7 cellular contexts compared by ENCODE assay signal in the genomic region with DNA sequence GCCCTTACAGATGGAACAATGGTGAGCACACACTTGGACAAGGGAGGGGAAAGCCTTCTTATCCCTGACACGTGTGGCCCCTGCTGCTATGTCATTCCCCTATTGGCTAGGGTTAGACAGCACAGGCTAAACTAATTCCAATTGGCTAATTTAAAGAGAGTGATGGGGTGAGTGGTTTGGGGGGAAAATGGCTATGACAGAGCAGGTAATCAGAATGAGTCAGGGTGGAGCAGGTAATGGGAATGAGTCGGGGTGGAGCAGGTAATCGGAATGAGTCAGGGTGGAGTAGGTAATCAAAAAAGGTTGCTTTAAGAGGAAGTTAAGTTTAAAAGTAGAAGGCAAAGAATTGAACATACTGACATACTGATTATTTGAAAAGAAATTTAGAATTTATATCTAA.
A peak's percentile ranks its signal among the peaks of the same experiment; 100 is the strongest.
DNase-seq lines count a peak whose midpoint lies in the region; ATAC-seq, FAIRE-seq and TF ChIP-seq lines count a peak whose summit lies in the region.
"Not testable (repeated sequence)": the region's sequence is repeated elsewhere in the genome, so short reads cannot be mapped to it uniquely, and the experiment has no call there.

No MANE protein-coding gene starts in this region.

- H3K27me3 ChIP-seq in MG63; astrocyte (ENCODE audit: insufficient read depth, low read length); trophoblast cell (ENCODE audit: insufficient read depth, low read length): not testable (repeated sequence)

- peaks cover 21% of the 10 kb centered on the region for H3K4me1 Mint-ChIP-seq in activated CD8-positive, alpha-beta T cell treated with anti-CD3 and anti-CD28 coated beads for 36 hours (ENCODE audit: low read depth)
- peaks cover 16% of the 10 kb centered on the region for H3K4me1 Mint-ChIP-seq in astrocyte (ENCODE audit: low read depth, unreplicated experiment)

- not testable (repeated sequence) for FAIRE-seq in astrocyte (lab: Jason Lieb, UNC)

- not testable (repeated sequence) for H3K4me1 ChIP-seq in astrocyte (ENCODE audit: insufficient read depth, low read length); trophoblast cell (ENCODE audit: control insufficient read depth in 1 of 2, insufficient read depth in 2 of 2, low read length in 2 of 2)

- no CpG with 5 or more reads among the region's 3 CpGs for WGBS in trophoblast cell (ENCODE audit: extremely low coverage, insufficient coverage, insufficient read length)

- H3K4me3 ChIP-seq in MG63, result peak overlapping the region; percentile 25; the same call in 1 of the 2 replicates
- not testable (repeated sequence) for H3K4me3 ChIP-seq in astrocyte (ENCODE audit: insufficient read depth, low read depth, low read length); epithelial cell of esophagus (ENCODE audit: low read length); trophoblast cell (ENCODE audit: low read depth, low read length)

- not testable (repeated sequence) for H4K91ac ChIP-seq in trophoblast cell (ENCODE audit: low read depth, low read length)

- not testable (repeated sequence) for H2BK5ac ChIP-seq in trophoblast cell (ENCODE audit: low read depth, low read length, poor library complexity)

- H3K23ac ChIP-seq in trophoblast cell (ENCODE audit: low read length), result not testable (repeated sequence)

- intact Hi-C loops in activated CD8-positive, alpha-beta T cell treated with anti-CD3 and anti-CD28 coated beads for 36 hours (cut with micrococcal nuclease), result not testable (repeated sequence)

- H3K4me2 ChIP-seq in astrocyte (ENCODE audit: low read length), result peak overlapping the region; percentile 78
- H3K4me2 ChIP-seq in trophoblast cell (ENCODE audit: low read length), result peak overlapping the region; percentile 38

- not testable (repeated sequence) for H4K20me1 ChIP-seq in astrocyte (ENCODE audit: insufficient read depth, low read length)

- H3K9me3 Mint-ChIP-seq in activated CD8-positive, alpha-beta T cell treated with anti-CD3 and anti-CD28 coated beads for 36 hours; astrocyte (ENCODE audit: unreplicated experiment): not testable (repeated sequence)

- not testable (repeated sequence) for H2AK5ac ChIP-seq in trophoblast cell (ENCODE audit: low read length)

- not testable (repeated sequence) for H3K79me1 ChIP-seq in trophoblast cell (ENCODE audit: low read length)

- peak overlapping the region; percentile 39 for H2AFZ ChIP-seq in astrocyte (ENCODE audit: low read depth, low read length)
- H2AFZ ChIP-seq in trophoblast cell (ENCODE audit: insufficient read depth, low read length, poor library complexity), result not testable (repeated sequence)

- H3K9ac ChIP-seq in astrocyte (ENCODE audit: low read length); trophoblast cell (ENCODE audit: low read length): not testable (repeated sequence)

- not testable (repeated sequence) for H2BK12ac ChIP-seq in trophoblast cell (ENCODE audit: low read length)

- H3K14ac ChIP-seq in trophoblast cell (ENCODE audit: low read length), result not testable (repeated sequence)

- not testable (repeated sequence) for H3K79me2 ChIP-seq in astrocyte (ENCODE audit: insufficient read depth, low read length); trophoblast cell (ENCODE audit: control insufficient read depth, insufficient read depth, low read length, poor library complexity)

- TF ChIP-seq CTCF in activated CD8-positive, alpha-beta T cell treated with anti-CD3 and anti-CD28 coated beads for 36 hours (IDR thresholded peaks at IDR 0.05); astrocyte (IDR thresholded peaks at IDR 0.05; ENCODE audit: insufficient read depth, low read depth, low read length); epithelial cell of esophagus (IDR thresholded peaks at IDR 0.05; ENCODE audit: insufficient read depth, low read depth, low read length, missing control alignments): not testable (repeated sequence)

- H4K8ac ChIP-seq in trophoblast cell (ENCODE audit: low read depth, low read length), result not testable (repeated sequence)

- not testable (repeated sequence) for H3K36me3 Mint-ChIP-seq in activated CD8-positive, alpha-beta T cell treated with anti-CD3 and anti-CD28 coated beads for 36 hours (ENCODE audit: low read depth); astrocyte (ENCODE audit: low read depth, unreplicated experiment)

- H3K9me3 ChIP-seq in MG63; astrocyte (ENCODE audit: insufficient read depth, low read depth, low read length); trophoblast cell (ENCODE audit: insufficient read depth, low read depth, low read length): not testable (repeated sequence)

- H3K18ac ChIP-seq in trophoblast cell (ENCODE audit: low read length), result not testable (repeated sequence)

- H3K36me3 ChIP-seq in MG63; astrocyte (ENCODE audit: insufficient read depth, low read length); trophoblast cell (ENCODE audit: control insufficient read depth in 1 of 2, insufficient read depth in 2 of 2, low read length in 2 of 2): not testable (repeated sequence)

- H3K4me3 Mint-ChIP-seq in activated CD8-positive, alpha-beta T cell treated with anti-CD3 and anti-CD28 coated beads for 36 hours, result not testable (repeated sequence)
- peak overlapping the region; percentile 3 for H3K4me3 Mint-ChIP-seq in astrocyte (ENCODE audit: unreplicated experiment)

- not testable (repeated sequence) for H2BK120ac ChIP-seq in trophoblast cell (ENCODE audit: insufficient read depth, low read length, poor library complexity)

- POLR2A ChIA-PET in activated CD8-positive, alpha-beta T cell treated with anti-CD3 and anti-CD28 coated beads for 36 hours (lab: Charles Lee), result interaction anchor here (0.6 kb wide), 1 partner anchor 19 kb away, joined by 4 read pairs; no protein-coding TSS in a partner anchor

- H3K4ac ChIP-seq in trophoblast cell (ENCODE audit: low read depth, low read length), result not testable (repeated sequence)

- H3K27ac Mint-ChIP-seq in activated CD8-positive, alpha-beta T cell treated with anti-CD3 and anti-CD28 coated beads for 36 hours, result not testable (repeated sequence)
- peak overlapping the region; percentile 92 for H3K27ac Mint-ChIP-seq in astrocyte (ENCODE audit: unreplicated experiment)

- ATAC-seq in activated CD8-positive, alpha-beta T cell treated with anti-CD3 and anti-CD28 coated beads for 36 hours, result peak; percentile 30

- not testable (repeated sequence) for H4K12ac ChIP-seq in trophoblast cell (ENCODE audit: low read depth, low read length)

- DNase-seq in HCEC 1CT, result peak; percentile 7
- peak; percentile 7 for DNase-seq in MG63
- DNase-seq in activated CD8-positive, alpha-beta T cell treated with anti-CD3 and anti-CD28 coated beads for 36 hours, result peak; percentile 40
- DNase-seq in astrocyte (ENCODE audit: low read depth); trophoblast cell: not testable (repeated sequence)
- DNase-seq in epithelial cell of esophagus (ENCODE audit: low read depth), result peak; percentile 82
- peak; percentile 56 for DNase-seq in islet precursor cell

- not testable (repeated sequence) for H3K27ac ChIP-seq in astrocyte (ENCODE audit: low read depth, low read length); trophoblast cell (ENCODE audit: low read depth, low read length)

- H3K27me3 Mint-ChIP-seq in activated CD8-positive, alpha-beta T cell treated with anti-CD3 and anti-CD28 coated beads for 36 hours; astrocyte (ENCODE audit: low read depth, unreplicated experiment): not testable (repeated sequence)

- CTCF ChIA-PET in activated CD8-positive, alpha-beta T cell treated with anti-CD3 and anti-CD28 coated beads for 36 hours (lab: Charles Lee), result not testable (repeated sequence)
